Comparison of ENCODE assay signal across 18 cellular contexts in the genomic region with DNA sequence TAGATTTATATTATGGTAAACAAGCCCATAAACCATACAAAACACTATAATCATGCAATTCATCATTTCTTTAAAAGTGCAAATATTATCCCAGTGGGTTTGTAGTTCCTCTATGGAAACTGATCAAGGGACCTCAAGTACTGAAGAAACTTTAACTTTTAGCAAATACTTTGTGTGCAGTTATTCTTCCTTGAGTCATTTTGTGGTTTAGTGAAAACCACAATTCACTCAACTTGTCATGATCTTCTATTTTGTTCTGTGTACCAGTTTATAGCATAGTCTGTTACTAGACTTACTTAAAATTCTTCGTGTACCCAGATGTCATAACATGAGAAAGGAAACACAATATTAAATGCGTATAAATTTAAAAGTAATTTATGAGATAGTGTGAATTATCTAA.
DNase-seq lines count a peak whose midpoint lies in the region; ATAC-seq and TF ChIP-seq lines count a peak whose summit lies in the region.
"Had no signal": no experiment of that assay in that cellular context is flagged by ENCODE, and none has a peak within 500 bp of the region (broad histone marks: within the 10 kb centered on the region; RNA-seq: fewer than 3 reads in every experiment).

No MANE protein-coding gene starts in this region.

- H3K4me3 Mint-ChIP-seq in MCF 10A (ENCODE audit: unreplicated experiment) (no peak overlapping the region), WTC11 (no peak overlapping the region), natural killer cell (no peak overlapping the region)
- H3K4me3 Mint-ChIP-seq: GM23338, neural crest cell had no signal

- no peaks in the 10 kb centered on the region for H3K4me1 ChIP-seq in breast epithelium
- H3K4me1 ChIP-seq: A549, lower lobe of right lung had no signal

- H3K27me3 ChIP-seq in breast epithelium (no peaks in the 10 kb centered on the region), MG63 (no peaks in the 10 kb centered on the region)

- TF ChIP-seq POLR2A in breast epithelium (IDR thresholded peaks at IDR 0.05), result no peak

- DNase-seq in MCF 10A (ENCODE audit: unreplicated experiment), result peak; percentile 50
- DNase-seq in breast epithelium (ENCODE audit: low spot score in 2 of 2), result no peak
- DNase-seq in SKM-1 (lab: John Stamatoyannopoulos, UW; ENCODE audit: unreplicated experiment), result peak; percentile 3
- DNase-seq in fibroblast of pulmonary artery (ENCODE audit: low read depth), result peak; percentile 58
- DNase-seq in WTC11 (ENCODE audit: low spot score), result no peak
- no peak for DNase-seq in natural killer cell
- DNase-seq in MG63, result no peak
- DNase-seq: activated CD4-positive, alpha-beta T cell treated with anti-CD3 and anti-CD28 coated beads for 1 hour; activated CD8-positive, alpha-beta memory T cell treated with anti-CD3 and anti-CD28 coated beads, Interleukin-2, amount 50 U/mL, for 48 hours; COR-L47; hippocampal formation; lower lobe of right lung; stimulated activated naive CD4-positive, alpha-beta T cell treated with Interleukin-2 at 50 U/mL for 16 hours had no signal

- H3K9me3 Mint-ChIP-seq in MCF 10A (ENCODE audit: unreplicated experiment) (no peaks in the 10 kb centered on the region), WTC11 (no peaks in the 10 kb centered on the region), natural killer cell (peaks cover 9 to 16% of the 10 kb centered on the region in 2 donors)
- H3K9me3 Mint-ChIP-seq: GM23338, neural crest cell had no signal

- BruUV-seq in MCF 10A (replicated peaks; lab: Mats Ljungman, UMichigan), result no TSS peak

- CTCF ChIA-PET in MCF 10A (lab: Yijun Ruan, JAX) (no interaction called here), WTC11 (lab: Charles Lee) (no interaction called here)

- no peaks in the 10 kb centered on the region for H3K36me3 Mint-ChIP-seq in MCF 10A (ENCODE audit: insufficient read depth, unreplicated experiment)
- H3K36me3 Mint-ChIP-seq in WTC11, result no peaks in the 10 kb centered on the region
- H3K36me3 Mint-ChIP-seq in natural killer cell, result no peaks in the 10 kb centered on the region
- H3K36me3 Mint-ChIP-seq: activated naive CD4-positive, alpha-beta T cell treated with anti-CD3 and anti-CD28 coated beads, Interleukin-2, amount 50 U/mL, for 72 hours had no signal

- H3K9me3 ChIP-seq in breast epithelium (no peaks in the 10 kb centered on the region), MG63 (no peaks in the 10 kb centered on the region)
- H3K9me3 ChIP-seq: A549, lower lobe of right lung had no signal

- no peak overlapping the region for H3K27ac ChIP-seq in breast epithelium
- H3K27ac ChIP-seq: A549, lower lobe of right lung had no signal

- intact Hi-C loops in MCF 10A (cut with micrococcal nuclease), result no loop called here
- intact Hi-C loops in breast epithelium (cut with DNase I; ENCODE audit: low total_unique reads), result no loop called here
- intact Hi-C loops in natural killer cell (cut with micrococcal nuclease), result no loop called here

- H3K36me3 ChIP-seq in breast epithelium, result no peaks in the 10 kb centered on the region
- no peaks in the 10 kb centered on the region for H3K36me3 ChIP-seq in MG63
- H3K36me3 ChIP-seq: lower lobe of right lung had no signal

- TF ChIP-seq CTCF in MCF 10A (IDR thresholded peaks at IDR 0.05; ENCODE audit: unreplicated experiment) (no peak), breast epithelium (IDR thresholded peaks at IDR 0.05) (no peak), fibroblast of pulmonary artery (IDR thresholded peaks at IDR 0.05; ENCODE audit: low read length, missing control alignments) (no peak), WTC11 (IDR thresholded peaks at IDR 0.05) (no peak), natural killer cell (IDR thresholded peaks at IDR 0.05) (no peak)

- H3K27me3 Mint-ChIP-seq in MCF 10A (ENCODE audit: insufficient read depth, unreplicated experiment), result no peaks in the 10 kb centered on the region
- no peaks in the 10 kb centered on the region for H3K27me3 Mint-ChIP-seq in WTC11 (ENCODE audit: low read depth)
- no peaks in the 10 kb centered on the region for H3K27me3 Mint-ChIP-seq in natural killer cell (ENCODE audit: low read depth in 2 of 2)

- no peak overlapping the region for H3K4me3 ChIP-seq in breast epithelium
- H3K4me3 ChIP-seq in fibroblast of pulmonary artery (replicated peaks; ENCODE audit: low read depth, low read length), result no peak overlapping the region
- H3K4me3 ChIP-seq in MG63, result no peak overlapping the region
- H3K4me3 ChIP-seq: A549, GM23338, lower lobe of right lung had no signal

- ATAC-seq in WTC11, result no peak
- no peak for ATAC-seq in natural killer cell
- ATAC-seq in HG03354 (IDR thresholded peaks at IDR 0.05; ENCODE audit: poor library complexity, severe bottlenecking, unreplicated experiment), result no peak
- ATAC-seq: A549; activated naive CD4-positive, alpha-beta T cell treated with anti-CD3 and anti-CD28 coated beads, Interleukin-2, amount 50 U/mL, for 72 hours; GM23338; lower lobe of right lung had no signal

- H3K27ac Mint-ChIP-seq in MCF 10A (ENCODE audit: low read depth, unreplicated experiment) (no peak overlapping the region), WTC11 (no peak overlapping the region), natural killer cell (no peak overlapping the region)
- H3K27ac Mint-ChIP-seq: activated naive CD4-positive, alpha-beta T cell treated with anti-CD3 and anti-CD28 coated beads, Interleukin-2, amount 50 U/mL, for 72 hours; GM23338 had no signal

- H3K4me1 Mint-ChIP-seq in MCF 10A (ENCODE audit: insufficient read depth, unreplicated experiment) (no peaks in the 10 kb centered on the region), WTC11 (no peaks in the 10 kb centered on the region), natural killer cell (no peaks in the 10 kb centered on the region)
- H3K4me1 Mint-ChIP-seq: GM23338 had no signal

- POLR2A ChIA-PET in MCF 10A (lab: Yijun Ruan, JAX) (no interaction called here), WTC11 (lab: Charles Lee) (no interaction called here)

TF ChIP-seq in WTC11, 78 proteins besides CTCF, POLR2A, EP300 and RAD21:
- TF ChIP-seq, protein P1, sequence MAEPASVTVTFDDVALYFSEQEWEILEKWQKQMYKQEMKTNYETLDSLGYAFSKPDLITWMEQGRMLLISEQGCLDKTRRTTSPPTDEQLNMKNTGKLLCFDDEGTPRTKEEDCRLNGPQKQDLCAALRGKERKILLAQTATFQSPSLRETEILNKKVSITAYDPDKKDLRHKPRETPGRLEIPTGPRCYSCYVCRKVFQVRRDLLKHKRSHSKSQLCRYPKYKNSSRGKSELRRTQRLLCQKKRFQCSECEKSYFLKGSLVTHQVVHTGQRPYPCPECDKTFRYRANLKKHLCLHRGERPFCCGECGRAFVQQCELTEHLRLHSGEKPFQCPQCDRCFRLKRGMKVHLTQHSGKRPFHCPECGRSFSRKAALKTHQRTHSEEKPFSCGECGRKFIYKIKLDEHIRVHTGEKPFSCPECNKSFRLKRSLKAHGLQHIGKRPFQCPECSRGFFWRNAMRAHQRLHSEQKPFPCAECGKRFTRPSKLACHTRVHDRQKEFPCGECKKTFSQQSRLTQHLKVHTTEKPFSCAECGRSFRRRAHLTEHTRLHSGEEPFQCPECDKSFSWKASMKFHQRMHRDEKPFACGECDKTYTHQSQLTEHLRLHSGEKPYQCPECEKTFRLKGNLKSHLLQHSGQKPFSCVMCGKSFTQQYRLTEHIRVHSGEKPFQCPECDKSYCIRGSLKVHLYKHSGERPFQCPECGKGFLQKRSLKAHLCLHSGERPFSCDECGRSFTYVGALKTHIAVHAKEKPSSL (CRISPR knock-in tag; conservative IDR thresholded peaks at IDR 0.05), result no peak
- TF ChIP-seq ZNF423 (CRISPR knock-in tag; IDR thresholded peaks at IDR 0.05) (no peak), ZNF232 (CRISPR knock-in tag; IDR thresholded peaks at IDR 0.05) (no peak)

Comparison
In these comparisons a context has a peak if more than half of its experiments do, and no peak if none do; other contexts are left out.
1. DNase-seq: peak in MCF 10A (single experiment), SKM-1 (single experiment) and fibroblast of pulmonary artery (single experiment); none in breast epithelium (0 of 2), WTC11 (single experiment), natural killer cell (single experiment) and MG63 (single experiment).